In the genomic region with DNA sequence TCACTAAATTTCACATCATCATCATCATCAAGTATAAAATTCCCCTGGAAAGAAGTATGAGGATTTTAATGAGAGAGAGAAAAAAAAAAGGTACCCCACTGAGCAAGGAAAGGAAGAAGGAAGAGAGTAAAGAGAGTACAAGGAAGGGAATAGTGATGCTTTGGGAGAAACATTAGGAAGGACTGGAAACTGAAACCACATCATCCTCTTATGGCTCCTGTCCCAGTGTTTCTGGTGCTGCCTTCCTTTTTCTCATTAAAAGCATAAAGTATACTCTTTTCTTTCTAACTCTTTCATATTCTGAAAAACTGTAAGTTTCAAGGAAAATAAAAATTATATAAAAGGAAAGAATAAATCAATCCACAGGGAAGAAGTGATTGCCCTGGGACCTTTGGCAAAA, we compare ENCODE assay signal across 1 cellular context.
TF ChIP-seq lines count a peak whose summit lies in the region.

No MANE protein-coding gene starts in this region.

TF ChIP-seq in IMR-90, 13 proteins besides CTCF, POLR2A, EP300 and RAD21:
- TF ChIP-seq BHLHE40 (IDR thresholded peaks at IDR 0.05; ENCODE audit: low read depth, low read length) (no peak), MXI1 (IDR thresholded peaks at IDR 0.05; ENCODE audit: borderline replicate concordance, low read depth, low read length) (no peak), MAFK (IDR thresholded peaks at IDR 0.05; ENCODE audit: low read depth, low read length) (no peak), RFX5 (IDR thresholded peaks at IDR 0.05; ENCODE audit: low read depth, low read length) (no peak), MAZ (IDR thresholded peaks at IDR 0.05; ENCODE audit: borderline replicate concordance, low read depth, low read length) (no peak), FOS (IDR thresholded peaks at IDR 0.05; ENCODE audit: low read depth, low read length) (no peak), ELK1 (IDR thresholded peaks at IDR 0.05; ENCODE audit: borderline replicate concordance, low read depth, low read length) (no peak), NFE2L2 (IDR thresholded peaks at IDR 0.05; ENCODE audit: low read depth, low read length) (no peak), CHD1 (IDR thresholded peaks at IDR 0.05; ENCODE audit: low read depth, low read length) (no peak), RCOR1 (IDR thresholded peaks at IDR 0.05; ENCODE audit: insufficient replicate concordance, low read length) (no peak), CEBPB (IDR thresholded peaks at IDR 0.05; ENCODE audit: low read depth, low read length) (no peak), SMC3 (IDR thresholded peaks at IDR 0.05; ENCODE audit: low read depth, low read length) (no peak)
- TF ChIP-seq, protein P1, sequence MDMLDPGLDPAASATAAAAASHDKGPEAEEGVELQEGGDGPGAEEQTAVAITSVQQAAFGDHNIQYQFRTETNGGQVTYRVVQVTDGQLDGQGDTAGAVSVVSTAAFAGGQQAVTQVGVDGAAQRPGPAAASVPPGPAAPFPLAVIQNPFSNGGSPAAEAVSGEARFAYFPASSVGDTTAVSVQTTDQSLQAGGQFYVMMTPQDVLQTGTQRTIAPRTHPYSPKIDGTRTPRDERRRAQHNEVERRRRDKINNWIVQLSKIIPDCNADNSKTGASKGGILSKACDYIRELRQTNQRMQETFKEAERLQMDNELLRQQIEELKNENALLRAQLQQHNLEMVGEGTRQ (IDR thresholded peaks at IDR 0.05; ENCODE audit: low read depth, low read length) = no peak
